ENCODE assay signal across 8 cellular contexts in genomic region chr1:234975122-234975940, GRCh38.
DNase-seq lines count a peak whose midpoint lies in the region; ATAC-seq, FAIRE-seq and TF ChIP-seq lines count a peak whose summit lies in the region.

No MANE protein-coding gene starts in this region.

- H3K4me3 ChIP-seq in right atrium auricular region (no peak overlapping the region), stomach smooth muscle (ENCODE audit: low read length in 2 of 2) (no peak overlapping the region)

- H3K36me3 ChIP-seq in right atrium auricular region (no peaks in the 10 kb centered on the region), stomach smooth muscle (ENCODE audit: control insufficient read depth in 2 of 2, insufficient read depth in 2 of 2, low read length in 2 of 2) (no peaks in the 10 kb centered on the region)

- no peaks in the 10 kb centered on the region for H3K9me3 ChIP-seq in right atrium auricular region
- no peaks in the 10 kb centered on the region for H3K9me3 ChIP-seq in stomach smooth muscle (ENCODE audit: control insufficient read depth in 2 of 2, low read length in 2 of 2)

- no peak for TF ChIP-seq CTCF in right atrium auricular region (IDR thresholded peaks at IDR 0.05)

- H3K9ac ChIP-seq in stomach smooth muscle (ENCODE audit: low read length in 2 of 2), result no peak overlapping the region

- no peak for ATAC-seq in HG02610 (IDR thresholded peaks at IDR 0.05; ENCODE audit: unreplicated experiment)

- peak; percentile 93 for FAIRE-seq in TTC549 (lab: Jason Lieb, UNC)

- peaks cover 0 to 70% of the 10 kb centered on the region in 2 donors for H3K4me1 ChIP-seq in right atrium auricular region
- peaks cover 70% of the 10 kb centered on the region for H3K4me1 ChIP-seq in stomach smooth muscle (ENCODE audit: control insufficient read depth, insufficient read depth, low read length)

- H3K27me3 ChIP-seq in right atrium auricular region (no peaks in the 10 kb centered on the region), stomach smooth muscle (ENCODE audit: control insufficient read depth in 1 of 2, insufficient read depth in 2 of 2, low read length in 2 of 2) (no peaks in the 10 kb centered on the region)

- H3K27ac ChIP-seq in right atrium auricular region, result peak overlapping the region; percentile 57 to 95
- peak overlapping the region; percentile 53 for H3K27ac ChIP-seq in stomach smooth muscle (ENCODE audit: low read length)

- peak; percentile 96 for DNase-seq in CD1c-positive myeloid dendritic cell (ENCODE audit: extremely low spot score)
- DNase-seq in LoVo (ENCODE audit: low spot score), result peak; percentile 86
- no peak for DNase-seq in right atrium auricular region (ENCODE audit: low spot score)
- no peak for DNase-seq in stimulated activated CD4-positive, alpha-beta T cell treated with anti-CD3 and anti-CD28 coated beads, Interleukin-4, amount 100 ng/mL, for 24 hours
- DNase-seq in NCI-H2107 treated with DMSO at 0.1 percent for 48 hours (lab: John Stamatoyannopoulos, UW; ENCODE audit: unreplicated experiment), result no peak

Comparison
In these comparisons a context has a peak if more than half of its experiments do, and no peak if none do; other contexts are left out.
1. DNase-seq: peak in CD1c-positive myeloid dendritic cell (single experiment) and LoVo (single experiment); none in right atrium auricular region (single experiment), stimulated activated CD4-positive, alpha-beta T cell treated with anti-CD3 and anti-CD28 coated beads, Interleukin-4, amount 100 ng/mL, for 24 hours (single experiment) and NCI-H2107 treated with DMSO at 0.1 percent for 48 hours (single experiment).